ENCODE assay signal across 8 cellular contexts in the genomic region with DNA sequence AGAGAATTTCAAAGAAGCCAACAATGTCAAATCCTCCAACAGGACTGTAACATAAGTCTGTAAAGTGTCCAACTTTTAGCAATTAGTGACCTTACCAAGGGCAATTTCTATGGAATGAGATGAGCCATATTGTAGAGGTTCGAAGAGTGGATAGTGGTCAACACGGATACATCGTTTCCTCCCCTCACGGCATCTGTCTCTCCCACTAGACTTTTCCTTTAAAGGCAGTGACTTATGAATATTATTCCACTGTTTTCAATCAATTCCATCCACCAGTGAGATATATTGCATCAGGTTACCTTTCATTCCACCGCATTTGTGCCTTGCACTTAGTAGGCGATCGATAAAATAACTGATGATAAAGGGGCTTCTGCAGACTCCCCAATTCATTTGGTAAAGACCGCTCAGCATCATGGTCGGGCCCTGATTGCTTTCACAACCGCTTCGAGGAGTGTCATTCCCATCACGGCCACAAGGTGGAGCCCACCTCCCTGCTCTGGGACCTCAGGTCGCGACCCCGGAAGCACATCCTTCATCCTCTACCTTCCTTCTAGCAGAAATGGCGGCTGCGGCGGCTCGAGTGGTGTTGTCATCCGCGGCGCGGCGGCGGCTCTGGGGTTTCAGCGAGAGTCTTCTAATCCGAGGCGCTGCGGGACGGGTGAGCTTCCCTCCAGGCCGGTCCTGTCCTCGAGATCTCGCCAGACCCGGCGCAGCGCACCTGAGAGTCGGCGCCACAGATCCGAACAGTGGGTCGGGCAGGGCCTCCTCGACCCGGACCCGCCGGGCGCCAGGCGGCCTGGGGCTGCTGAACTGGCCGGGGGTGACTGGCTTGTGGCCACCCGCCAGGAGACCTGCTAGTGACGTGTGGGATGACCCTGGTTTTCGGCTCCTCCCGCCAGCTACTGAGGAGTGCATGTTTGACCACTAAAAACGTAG. TPM values are rescaled to one million over a fixed set of nuclear protein-coding genes. Genes with fewer than 3 reads are reported as not detected.
A peak's percentile ranks its signal among the peaks of the same experiment; 100 is the strongest.
DNase-seq lines count a peak whose midpoint lies in the region; ATAC-seq and TF ChIP-seq lines count a peak whose summit lies in the region.

A gene with protein sequence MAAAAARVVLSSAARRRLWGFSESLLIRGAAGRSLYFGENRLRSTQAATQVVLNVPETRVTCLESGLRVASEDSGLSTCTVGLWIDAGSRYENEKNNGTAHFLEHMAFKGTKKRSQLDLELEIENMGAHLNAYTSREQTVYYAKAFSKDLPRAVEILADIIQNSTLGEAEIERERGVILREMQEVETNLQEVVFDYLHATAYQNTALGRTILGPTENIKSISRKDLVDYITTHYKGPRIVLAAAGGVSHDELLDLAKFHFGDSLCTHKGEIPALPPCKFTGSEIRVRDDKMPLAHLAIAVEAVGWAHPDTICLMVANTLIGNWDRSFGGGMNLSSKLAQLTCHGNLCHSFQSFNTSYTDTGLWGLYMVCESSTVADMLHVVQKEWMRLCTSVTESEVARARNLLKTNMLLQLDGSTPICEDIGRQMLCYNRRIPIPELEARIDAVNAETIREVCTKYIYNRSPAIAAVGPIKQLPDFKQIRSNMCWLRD (plus strand): TSS at position 535 of the 936 bp plus-strand sequence. CDS start 25 bp downstream, at position 560.

- no peaks in the 10 kb centered on the region for H3K9me3 Mint-ChIP-seq in endothelial cell (ENCODE audit: unreplicated experiment)

- no peaks in the 10 kb centered on the region for H3K27me3 ChIP-seq in OCI-LY1 (ENCODE audit: insufficient read depth, low read length)

- H3K4me1 Mint-ChIP-seq in endothelial cell (ENCODE audit: unreplicated experiment) = peaks cover 21% of the 10 kb centered on the region

- peak within 1 kb of the TSS; percentile 83 for H3K27ac ChIP-seq in OCI-LY1 (ENCODE audit: low read depth, low read length, poor library complexity, severe bottlenecking)

- H2AFZ ChIP-seq in OCI-LY1 (ENCODE audit: low read length) = peak within 1 kb of the TSS; percentile 89

- no peaks in the 10 kb centered on the region for H4K20me1 ChIP-seq in OCI-LY1 (ENCODE audit: insufficient read depth, low read length)

- H3K4me3 ChIP-seq in OCI-LY1 (ENCODE audit: low read depth, low read length, poor library complexity, severe bottlenecking) = peak within 1 kb of the TSS; percentile 98

- H3K36me3 Mint-ChIP-seq in endothelial cell (ENCODE audit: low read depth, unreplicated experiment) = peaks cover 3% of the 10 kb centered on the region

- H3K79me2 ChIP-seq in OCI-LY1 (ENCODE audit: insufficient read depth, low read length) = peaks cover 22% of the 10 kb centered on the region

- ATAC-seq in GM21515 (IDR thresholded peaks at IDR 0.05; ENCODE audit: unreplicated experiment) = peak; percentile 96

- no peaks in the 10 kb centered on the region for H3K9me2 ChIP-seq in OCI-LY1 (ENCODE audit: low read depth, low read length)

- peak within 1 kb of the TSS; percentile 72 for H3K27ac Mint-ChIP-seq in endothelial cell (ENCODE audit: unreplicated experiment)

- H3F3A ChIP-seq in OCI-LY1 (ENCODE audit: insufficient read depth, low read length) = no peaks in the 10 kb centered on the region

- TF ChIP-seq CTCF in OCI-LY1 (IDR thresholded peaks at IDR 0.05; ENCODE audit: low read length) (peak; percentile 97), endothelial cell (IDR thresholded peaks at IDR 0.05; ENCODE audit: unreplicated experiment) (peak; percentile 97)

- H3K9me3 ChIP-seq in OCI-LY1 (ENCODE audit: low read length) = no peaks in the 10 kb centered on the region

- peak; percentile 82 for DNase-seq in DMS 273 treated with DMSO at 0.1 percent for 48 hours (lab: John Stamatoyannopoulos, UW)
- peak; percentile 89 for DNase-seq in HuH-7 (ENCODE audit: low spot score)
- DNase-seq in activated CD8-positive, alpha-beta memory T cell treated with anti-CD3 and anti-CD28 coated beads, Interleukin-2, amount 50 U/mL, for 48 hours = peak; percentile 98
- peak; percentile 91 for DNase-seq in endothelial cell (ENCODE audit: low spot score)
- peak; percentile 95 for DNase-seq in midbrain (lab: John Stamatoyannopoulos, UW)
- DNase-seq in stimulated activated CD8-positive, alpha-beta memory T cell treated with anti-CD3 and anti-CD28 coated beads, Interleukin-2, amount 100 ng/mL, for 1 hour (ENCODE audit: low read depth in 2 of 2) = peak; percentile 92 to 93

- H3K4me3 Mint-ChIP-seq in endothelial cell (ENCODE audit: unreplicated experiment) = peak within 1 kb of the TSS; percentile 95

- peaks cover 25% of the 10 kb centered on the region for H3K4me1 ChIP-seq in OCI-LY1 (ENCODE audit: insufficient read depth, low read length, severe bottlenecking)

- H3K9ac ChIP-seq in OCI-LY1 (ENCODE audit: low read length) = peak within 1 kb of the TSS; percentile 98

- peak within 1 kb of the TSS; percentile 93 for H3K4me2 ChIP-seq in OCI-LY1 (ENCODE audit: low read length)

- H3K27me3 Mint-ChIP-seq in endothelial cell (ENCODE audit: unreplicated experiment) = no peaks in the 10 kb centered on the region

- H3K36me3 ChIP-seq in OCI-LY1 (ENCODE audit: insufficient read depth, low read length) = peaks cover 34% of the 10 kb centered on the region

RNA-seq across cellular contexts. Expression of the gene that starts here (rescaled TPM):
- 101 TPM for total RNA-seq in endothelial cell (ENCODE audit: unreplicated experiment)

Comparison
In these comparisons a context has a peak if more than half of its experiments do, and no peak if none do; other contexts are left out.
1. Peak in every context shown above with its lines: DNase-seq, ATAC-seq, H3K4me3 ChIP-seq and H3K27ac ChIP-seq.